8 cellular contexts compared by ENCODE assay signal in the genomic region with DNA sequence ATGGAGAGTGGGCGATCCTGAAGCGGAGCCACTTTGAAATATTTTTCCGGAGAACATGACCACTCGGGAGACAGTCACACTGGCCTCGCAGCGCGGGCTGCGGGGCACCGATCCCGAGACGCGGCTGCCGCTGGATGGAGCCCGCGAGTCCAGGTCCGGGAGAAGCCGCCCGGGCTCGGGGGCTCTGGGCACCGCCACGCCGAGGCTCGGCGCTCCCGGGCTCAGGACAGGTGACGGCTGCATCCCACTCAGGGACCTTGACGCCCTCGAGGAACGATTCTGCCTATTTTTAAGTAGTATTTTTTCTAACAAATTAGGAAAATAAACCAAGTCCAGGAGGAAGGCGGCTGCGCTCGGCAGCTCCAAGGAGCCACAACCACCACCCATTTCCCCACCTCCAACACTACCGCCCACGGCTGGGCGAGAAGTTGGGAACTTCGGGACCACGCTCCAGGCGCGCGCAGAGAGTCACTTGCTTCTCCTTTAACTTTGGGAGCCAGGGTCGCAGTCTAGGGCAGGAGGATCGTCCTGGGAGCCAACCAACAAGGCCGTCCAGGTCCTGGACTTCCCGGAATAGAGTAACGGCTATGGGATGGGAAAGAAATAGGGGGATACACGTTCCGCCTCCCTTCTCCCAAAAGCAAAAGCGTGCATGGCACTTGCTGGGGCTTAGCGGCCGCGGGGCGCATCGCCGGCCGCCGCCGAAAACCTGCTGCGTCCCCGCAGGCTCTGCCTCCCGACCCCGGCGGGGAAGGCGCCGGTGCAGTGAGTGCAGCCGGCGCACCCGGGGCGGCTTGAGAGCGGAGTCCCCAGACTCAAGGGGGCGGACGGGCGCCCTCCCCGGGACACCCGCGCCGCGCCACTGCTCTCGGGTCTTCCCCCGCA. TPM values are rescaled to one million over a fixed set of nuclear protein-coding genes. Genes with fewer than 3 reads are reported as not detected.
DNase-seq lines count a peak whose midpoint lies in the region; ATAC-seq and TF ChIP-seq lines count a peak whose summit lies in the region.

No MANE protein-coding gene starts in this region.

- H3K9me3 ChIP-seq in MM.1S (replicated peaks; ENCODE audit: insufficient read depth, low read length) (no peaks in the 10 kb centered on the region), WERI-Rb-1 (ENCODE audit: severe bottlenecking) (no peaks in the 10 kb centered on the region), colonic mucosa (no peaks in the 10 kb centered on the region)

- H3K9me2 ChIP-seq in MM.1S (replicated peaks; ENCODE audit: insufficient read depth, low read length) = no peaks in the 10 kb centered on the region

- peak; percentile 54 for TF ChIP-seq CTCF in MM.1S (IDR thresholded peaks at IDR 0.05; ENCODE audit: low read length)
- TF ChIP-seq CTCF in WERI-Rb-1 (IDR thresholded peaks at IDR 0.05; ENCODE audit: low read depth, low read length) = peak; percentile 75
- peak; percentile 72 for TF ChIP-seq CTCF in colonic mucosa (IDR thresholded peaks at IDR 0.05)

- peak overlapping the region; percentile 83 for H2AFZ ChIP-seq in MM.1S (ENCODE audit: low read length)

- H3K27ac ChIP-seq in MM.1S (ENCODE audit: low read length) (no peak overlapping the region), WERI-Rb-1 (no peak overlapping the region), colonic mucosa (no peak overlapping the region)

- DNase-seq in ELR (ENCODE audit: low read depth) (peak; percentile 63), MM.1S (peak; percentile 27), WERI-Rb-1 (peak; percentile 64), colonic mucosa (peak; percentile 57), left colon (peak in 1 of 2 donors; percentile 68)
- peak; percentile 55 to 71 for DNase-seq in stimulated activated CD4-positive, alpha-beta T cell treated with anti-CD3 and anti-CD28 coated beads, Interleukin-2, amount 100 ng/mL, for 24 hours

- no peak overlapping the region for H3K9ac ChIP-seq in MM.1S (ENCODE audit: low read length)
- peak overlapping the region in 1 of 2 donors; percentile 24 for H3K9ac ChIP-seq in colonic mucosa (ENCODE audit: low read depth in 2 of 2, low read length in 2 of 2)

- H3F3A ChIP-seq in MM.1S (ENCODE audit: insufficient read depth, low read length) = no peaks in the 10 kb centered on the region

- no peaks in the 10 kb centered on the region for H3K4me1 ChIP-seq in MM.1S (ENCODE audit: low read length)
- peaks cover 18% of the 10 kb centered on the region for H3K4me1 ChIP-seq in colonic mucosa

- no peaks in the 10 kb centered on the region for H4K20me1 ChIP-seq in MM.1S (ENCODE audit: insufficient read depth, low read length)

- H3K4me3 ChIP-seq in MM.1S (ENCODE audit: low read length) = peak overlapping the region; percentile 66
- peak overlapping the region; percentile 52 for H3K4me3 ChIP-seq in WERI-Rb-1 (ENCODE audit: low read depth, low read length)
- peak overlapping the region; percentile 47 for H3K4me3 ChIP-seq in colonic mucosa

- H3K79me2 ChIP-seq in MM.1S (ENCODE audit: low read length) = no peaks in the 10 kb centered on the region

- intact Hi-C loops in colonic mucosa (cut with DNase I) = loop anchor here (5.0 kb wide), 1 partner anchor 35 kb away; no protein-coding TSS in a partner anchor
- intact Hi-C loops in left colon (cut with DNase I, micrococcal nuclease) = no loop called here

- H3K4me2 ChIP-seq in MM.1S (ENCODE audit: low read depth, low read length) = peak overlapping the region; percentile 100

- ATAC-seq in left colon (peak; percentile 86), HG02588 (IDR thresholded peaks at IDR 0.05; ENCODE audit: unreplicated experiment) (no peak), GM21786 (IDR thresholded peaks at IDR 0.05; ENCODE audit: unreplicated experiment) (no peak)

- H3K36me3 ChIP-seq in MM.1S (replicated peaks; ENCODE audit: insufficient read depth, low read length) = no peaks in the 10 kb centered on the region
- H3K36me3 ChIP-seq in WERI-Rb-1 = no peaks in the 10 kb centered on the region
- H3K36me3 ChIP-seq in colonic mucosa = no peaks in the 10 kb centered on the region

- peaks cover 37% of the 10 kb centered on the region for H3K27me3 ChIP-seq in MM.1S (replicated peaks; ENCODE audit: insufficient read depth, low read length)
- peaks cover 24% of the 10 kb centered on the region for H3K27me3 ChIP-seq in WERI-Rb-1 (ENCODE audit: insufficient read depth, low read depth, severe bottlenecking)
- H3K27me3 ChIP-seq in colonic mucosa = peaks cover 56% of the 10 kb centered on the region

RNA-seq across cellular contexts. Expression of a gene that starts 0.9 kb away (rescaled TPM):
- not detected for total RNA-seq in colonic mucosa
- not detected for total RNA-seq in left colon

RNA-seq across cellular contexts. Expression of a gene that starts 40.7 kb away (rescaled TPM):
- total RNA-seq in colonic mucosa (10 to 100 TPM; 17.2 to 19.9 TPM), left colon (10 to 100 TPM; 20.1 to 24.4 TPM)
